Comparison of ENCODE assay signal across 2 cellular contexts in the genomic region with DNA sequence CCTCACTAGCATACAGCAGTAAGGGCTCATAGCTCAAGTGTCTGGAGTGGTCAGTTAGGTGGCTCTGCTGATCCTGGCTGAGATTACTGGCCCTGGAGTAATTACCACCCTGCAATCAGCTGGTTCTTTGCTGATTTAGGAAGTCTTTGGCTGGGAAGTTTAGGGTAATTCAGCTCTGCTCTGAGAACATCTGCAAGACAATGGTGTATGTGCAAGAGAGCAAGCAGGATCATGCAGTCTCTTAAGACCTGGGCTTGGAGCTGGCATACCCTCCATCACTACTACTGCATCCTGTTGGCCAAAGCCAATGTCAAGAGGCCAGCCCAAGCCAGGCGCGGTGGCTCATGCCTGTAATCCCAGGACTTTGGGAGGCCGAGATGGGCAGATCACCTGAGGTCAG.
TF ChIP-seq lines count a peak whose summit lies in the region.

No MANE protein-coding gene starts in this region.

TF ChIP-seq in GM23338, 12 proteins besides CTCF, POLR2A, EP300 and RAD21 (continued from another document):
- TF ChIP-seq, protein P1, sequence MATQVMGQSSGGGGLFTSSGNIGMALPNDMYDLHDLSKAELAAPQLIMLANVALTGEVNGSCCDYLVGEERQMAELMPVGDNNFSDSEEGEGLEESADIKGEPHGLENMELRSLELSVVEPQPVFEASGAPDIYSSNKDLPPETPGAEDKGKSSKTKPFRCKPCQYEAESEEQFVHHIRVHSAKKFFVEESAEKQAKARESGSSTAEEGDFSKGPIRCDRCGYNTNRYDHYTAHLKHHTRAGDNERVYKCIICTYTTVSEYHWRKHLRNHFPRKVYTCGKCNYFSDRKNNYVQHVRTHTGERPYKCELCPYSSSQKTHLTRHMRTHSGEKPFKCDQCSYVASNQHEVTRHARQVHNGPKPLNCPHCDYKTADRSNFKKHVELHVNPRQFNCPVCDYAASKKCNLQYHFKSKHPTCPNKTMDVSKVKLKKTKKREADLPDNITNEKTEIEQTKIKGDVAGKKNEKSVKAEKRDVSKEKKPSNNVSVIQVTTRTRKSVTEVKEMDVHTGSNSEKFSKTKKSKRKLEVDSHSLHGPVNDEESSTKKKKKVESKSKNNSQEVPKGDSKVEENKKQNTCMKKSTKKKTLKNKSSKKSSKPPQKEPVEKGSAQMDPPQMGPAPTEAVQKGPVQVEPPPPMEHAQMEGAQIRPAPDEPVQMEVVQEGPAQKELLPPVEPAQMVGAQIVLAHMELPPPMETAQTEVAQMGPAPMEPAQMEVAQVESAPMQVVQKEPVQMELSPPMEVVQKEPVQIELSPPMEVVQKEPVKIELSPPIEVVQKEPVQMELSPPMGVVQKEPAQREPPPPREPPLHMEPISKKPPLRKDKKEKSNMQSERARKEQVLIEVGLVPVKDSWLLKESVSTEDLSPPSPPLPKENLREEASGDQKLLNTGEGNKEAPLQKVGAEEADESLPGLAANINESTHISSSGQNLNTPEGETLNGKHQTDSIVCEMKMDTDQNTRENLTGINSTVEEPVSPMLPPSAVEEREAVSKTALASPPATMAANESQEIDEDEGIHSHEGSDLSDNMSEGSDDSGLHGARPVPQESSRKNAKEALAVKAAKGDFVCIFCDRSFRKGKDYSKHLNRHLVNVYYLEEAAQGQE (IDR thresholded peaks at IDR 0.05; ENCODE audit: unreplicated experiment): no peak
- TF ChIP-seq EZH2phosphoT487 (IDR thresholded peaks at IDR 0.05; ENCODE audit: unreplicated experiment) (no peak), POLR2AphosphoS5 (IDR thresholded peaks at IDR 0.05; ENCODE audit: low read depth) (no peak), ZNF331 (CRISPR knock-in tag; IDR thresholded peaks at IDR 0.05; ENCODE audit: low read depth) (no peak), NANOG (IDR thresholded peaks at IDR 0.05; ENCODE audit: borderline replicate concordance) (no peak), JUNB (IDR thresholded peaks at IDR 0.05; ENCODE audit: unreplicated experiment) (no peak), ZNF114 (CRISPR knock-in tag; IDR thresholded peaks at IDR 0.05) (no peak)
- TF ChIP-seq, protein P2, sequence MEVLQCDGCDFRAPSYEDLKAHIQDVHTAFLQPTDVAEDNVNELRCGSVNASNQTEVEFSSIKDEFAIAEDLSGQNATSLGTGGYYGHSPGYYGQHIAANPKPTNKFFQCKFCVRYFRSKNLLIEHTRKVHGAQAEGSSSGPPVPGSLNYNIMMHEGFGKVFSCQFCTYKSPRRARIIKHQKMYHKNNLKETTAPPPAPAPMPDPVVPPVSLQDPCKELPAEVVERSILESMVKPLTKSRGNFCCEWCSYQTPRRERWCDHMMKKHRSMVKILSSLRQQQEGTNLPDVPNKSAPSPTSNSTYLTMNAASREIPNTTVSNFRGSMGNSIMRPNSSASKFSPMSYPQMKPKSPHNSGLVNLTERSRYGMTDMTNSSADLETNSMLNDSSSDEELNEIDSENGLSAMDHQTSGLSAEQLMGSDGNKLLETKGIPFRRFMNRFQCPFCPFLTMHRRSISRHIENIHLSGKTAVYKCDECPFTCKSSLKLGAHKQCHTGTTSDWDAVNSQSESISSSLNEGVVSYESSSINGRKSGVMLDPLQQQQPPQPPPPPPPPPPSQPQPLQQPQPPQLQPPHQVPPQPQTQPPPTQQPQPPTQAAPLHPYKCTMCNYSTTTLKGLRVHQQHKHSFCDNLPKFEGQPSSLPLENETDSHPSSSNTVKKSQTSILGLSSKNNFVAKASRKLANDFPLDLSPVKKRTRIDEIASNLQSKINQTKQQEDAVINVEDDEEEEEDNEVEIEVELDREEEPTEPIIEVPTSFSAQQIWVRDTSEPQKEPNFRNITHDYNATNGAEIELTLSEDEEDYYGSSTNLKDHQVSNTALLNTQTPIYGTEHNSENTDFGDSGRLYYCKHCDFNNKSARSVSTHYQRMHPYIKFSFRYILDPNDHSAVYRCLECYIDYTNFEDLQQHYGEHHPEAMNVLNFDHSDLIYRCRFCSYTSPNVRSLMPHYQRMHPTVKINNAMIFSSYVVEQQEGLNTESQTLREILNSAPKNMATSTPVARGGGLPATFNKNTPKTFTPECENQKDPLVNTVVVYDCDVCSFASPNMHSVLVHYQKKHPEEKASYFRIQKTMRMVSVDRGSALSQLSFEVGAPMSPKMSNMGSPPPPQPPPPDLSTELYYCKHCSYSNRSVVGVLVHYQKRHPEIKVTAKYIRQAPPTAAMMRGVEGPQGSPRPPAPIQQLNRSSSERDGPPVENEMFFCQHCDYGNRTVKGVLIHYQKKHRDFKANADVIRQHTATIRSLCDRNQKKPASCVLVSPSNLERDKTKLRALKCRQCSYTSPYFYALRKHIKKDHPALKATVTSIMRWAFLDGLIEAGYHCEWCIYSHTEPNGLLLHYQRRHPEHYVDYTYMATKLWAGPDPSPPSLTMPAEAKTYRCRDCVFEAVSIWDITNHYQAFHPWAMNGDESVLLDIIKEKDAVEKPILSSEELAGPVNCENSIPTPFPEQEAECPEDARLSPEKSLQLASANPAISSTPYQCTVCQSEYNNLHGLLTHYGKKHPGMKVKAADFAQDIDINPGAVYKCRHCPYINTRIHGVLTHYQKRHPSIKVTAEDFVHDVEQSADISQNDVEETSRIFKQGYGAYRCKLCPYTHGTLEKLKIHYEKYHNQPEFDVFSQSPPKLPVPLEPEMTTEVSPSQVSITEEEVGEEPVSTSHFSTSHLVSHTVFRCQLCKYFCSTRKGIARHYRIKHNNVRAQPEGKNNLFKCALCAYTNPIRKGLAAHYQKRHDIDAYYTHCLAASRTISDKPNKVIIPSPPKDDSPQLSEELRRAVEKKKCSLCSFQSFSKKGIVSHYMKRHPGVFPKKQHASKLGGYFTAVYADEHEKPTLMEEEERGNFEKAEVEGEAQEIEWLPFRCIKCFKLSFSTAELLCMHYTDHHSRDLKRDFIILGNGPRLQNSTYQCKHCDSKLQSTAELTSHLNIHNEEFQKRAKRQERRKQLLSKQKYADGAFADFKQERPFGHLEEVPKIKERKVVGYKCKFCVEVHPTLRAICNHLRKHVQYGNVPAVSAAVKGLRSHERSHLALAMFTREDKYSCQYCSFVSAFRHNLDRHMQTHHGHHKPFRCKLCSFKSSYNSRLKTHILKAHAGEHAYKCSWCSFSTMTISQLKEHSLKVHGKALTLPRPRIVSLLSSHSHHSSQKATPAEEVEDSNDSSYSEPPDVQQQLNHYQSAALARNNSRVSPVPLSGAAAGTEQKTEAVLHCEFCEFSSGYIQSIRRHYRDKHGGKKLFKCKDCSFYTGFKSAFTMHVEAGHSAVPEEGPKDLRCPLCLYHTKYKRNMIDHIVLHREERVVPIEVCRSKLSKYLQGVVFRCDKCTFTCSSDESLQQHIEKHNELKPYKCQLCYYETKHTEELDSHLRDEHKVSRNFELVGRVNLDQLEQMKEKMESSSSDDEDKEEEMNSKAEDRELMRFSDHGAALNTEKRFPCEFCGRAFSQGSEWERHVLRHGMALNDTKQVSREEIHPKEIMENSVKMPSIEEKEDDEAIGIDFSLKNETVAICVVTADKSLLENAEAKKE (CRISPR knock-in tag; IDR thresholded peaks at IDR 0.05): no peak
TF ChIP-seq in GM23338: peak in this region for 0.

TF ChIP-seq in WTC11, 78 proteins besides CTCF, POLR2A, EP300 and RAD21 (continued from another document):
- TF ChIP-seq, protein P3, sequence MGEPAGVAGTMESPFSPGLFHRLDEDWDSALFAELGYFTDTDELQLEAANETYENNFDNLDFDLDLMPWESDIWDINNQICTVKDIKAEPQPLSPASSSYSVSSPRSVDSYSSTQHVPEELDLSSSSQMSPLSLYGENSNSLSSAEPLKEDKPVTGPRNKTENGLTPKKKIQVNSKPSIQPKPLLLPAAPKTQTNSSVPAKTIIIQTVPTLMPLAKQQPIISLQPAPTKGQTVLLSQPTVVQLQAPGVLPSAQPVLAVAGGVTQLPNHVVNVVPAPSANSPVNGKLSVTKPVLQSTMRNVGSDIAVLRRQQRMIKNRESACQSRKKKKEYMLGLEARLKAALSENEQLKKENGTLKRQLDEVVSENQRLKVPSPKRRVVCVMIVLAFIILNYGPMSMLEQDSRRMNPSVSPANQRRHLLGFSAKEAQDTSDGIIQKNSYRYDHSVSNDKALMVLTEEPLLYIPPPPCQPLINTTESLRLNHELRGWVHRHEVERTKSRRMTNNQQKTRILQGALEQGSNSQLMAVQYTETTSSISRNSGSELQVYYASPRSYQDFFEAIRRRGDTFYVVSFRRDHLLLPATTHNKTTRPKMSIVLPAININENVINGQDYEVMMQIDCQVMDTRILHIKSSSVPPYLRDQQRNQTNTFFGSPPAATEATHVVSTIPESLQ (CRISPR knock-in tag; IDR thresholded peaks at IDR 0.05): no peak
- no peak for TF ChIP-seq ZNF396 (CRISPR knock-in tag; IDR thresholded peaks at IDR 0.05; ENCODE audit: borderline replicate concordance)
- TF ChIP-seq NFATC4 (CRISPR knock-in tag; IDR thresholded peaks at IDR 0.05): no peak
- TF ChIP-seq ZBTB21 (CRISPR knock-in tag; IDR thresholded peaks at IDR 0.05; ENCODE audit: borderline replicate concordance): no peak
- TF ChIP-seq FOXJ3 (CRISPR knock-in tag; IDR thresholded peaks at IDR 0.05; ENCODE audit: borderline replicate concordance): no peak
- no peak for TF ChIP-seq JUN (CRISPR knock-in tag; IDR thresholded peaks at IDR 0.05)
- TF ChIP-seq, protein P4, sequence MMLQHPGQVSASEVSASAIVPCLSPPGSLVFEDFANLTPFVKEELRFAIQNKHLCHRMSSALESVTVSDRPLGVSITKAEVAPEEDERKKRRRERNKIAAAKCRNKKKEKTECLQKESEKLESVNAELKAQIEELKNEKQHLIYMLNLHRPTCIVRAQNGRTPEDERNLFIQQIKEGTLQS (CRISPR knock-in tag; conservative IDR thresholded peaks at IDR 0.05): no peak
- TF ChIP-seq GABPB1 (CRISPR knock-in tag; IDR thresholded peaks at IDR 0.05): no peak
- no peak for TF ChIP-seq TP53 (CRISPR knock-in tag; IDR thresholded peaks at IDR 0.05)
